In genomic region chr17:63942309-63942985, GRCh38 we compare ENCODE assay signal across 32 cellular contexts. TPM values are rescaled to one million over a fixed set of nuclear protein-coding genes. Genes with fewer than 3 reads are reported as not detected.
"Had no signal": no experiment of that assay in that cellular context is flagged by ENCODE, and none has a peak within 500 bp of the region (broad histone marks: within the 10 kb centered on the region; RNA-seq: fewer than 3 reads in every experiment).

No MANE protein-coding gene starts in this region.

- H3K27me3 ChIP-seq: adrenal gland, body of pancreas, cardiac muscle cell, neural progenitor cell, upper lobe of right lung had no signal

- H3K27ac ChIP-seq: adrenal gland, body of pancreas, cardiac muscle cell, gastroesophageal sphincter, neural progenitor cell, upper lobe of right lung had no signal

- H3K36me3 ChIP-seq: adrenal gland, cardiac muscle cell, gastroesophageal sphincter, neural progenitor cell, upper lobe of right lung had no signal

- H3K4me1 ChIP-seq: adrenal gland, body of pancreas, gastroesophageal sphincter had no signal

- H3K27ac Mint-ChIP-seq: activated CD4-positive, alpha-beta memory T cell treated with anti-CD3 and anti-CD28 coated beads, Interleukin-2, amount 10 ng/mL, durations not matched to agents 7 days and 5 days; activated CD4-positive, alpha-beta T cell treated with anti-CD3 and anti-CD28 coated beads, Interleukin-2, amount 10 ng/mL, durations not matched to agents 24 days and 14 days; activated naive CD8-positive, alpha-beta T cell; activated T-cell treated with anti-CD3 and anti-CD28 coated beads, Interleukin-2, amount 50 U/mL, for 24 hours; neural progenitor cell had no signal

- H3K4me3 Mint-ChIP-seq: activated CD4-positive, alpha-beta memory T cell treated with anti-CD3 and anti-CD28 coated beads, Interleukin-2, amount 10 ng/mL, durations not matched to agents 7 days and 5 days; activated CD4-positive, alpha-beta T cell treated with anti-CD3 and anti-CD28 coated beads, Interleukin-2, amount 10 ng/mL, durations not matched to agents 24 days and 14 days; activated naive CD8-positive, alpha-beta T cell; activated T-cell treated with anti-CD3 and anti-CD28 coated beads, Interleukin-2, amount 50 U/mL, for 24 hours; naive thymus-derived CD8-positive, alpha-beta T cell; neural progenitor cell; stimulated activated naive CD8-positive, alpha-beta T cell treated with anti-CD3 and anti-CD28 coated beads, Interleukin-15, amount 100 ng/mL, for 72 hours had no signal

- ATAC-seq: activated CD4-positive, CD25-positive, alpha-beta regulatory T cell treated with anti-CD3 and anti-CD28 coated beads, Interleukin-2, amount 50 U/mL, for 24 hours; body of pancreas; gastroesophageal sphincter; left colon; naive thymus-derived CD8-positive, alpha-beta T cell; right cardiac atrium; stimulated activated naive CD8-positive, alpha-beta T cell treated with anti-CD3 and anti-CD28 coated beads, Interleukin-15, amount 100 ng/mL, for 72 hours; upper lobe of right lung had no signal

- H3K9me3 ChIP-seq: adrenal gland, body of pancreas, gastroesophageal sphincter, upper lobe of right lung had no signal

- H3K9me3 Mint-ChIP-seq: activated CD4-positive, alpha-beta memory T cell treated with anti-CD3 and anti-CD28 coated beads, Interleukin-2, amount 10 ng/mL, durations not matched to agents 7 days and 5 days; activated CD4-positive, alpha-beta T cell treated with anti-CD3 and anti-CD28 coated beads, Interleukin-2, amount 10 ng/mL, durations not matched to agents 24 days and 14 days; activated T-cell treated with anti-CD3 and anti-CD28 coated beads, Interleukin-2, amount 50 U/mL, for 24 hours; naive thymus-derived CD8-positive, alpha-beta T cell; neural progenitor cell; stimulated activated naive CD8-positive, alpha-beta T cell treated with anti-CD3 and anti-CD28 coated beads, Interleukin-15, amount 100 ng/mL, for 72 hours had no signal

- DNase-seq: activated CD4-positive, alpha-beta memory T cell treated with anti-CD3 and anti-CD28 coated beads, Interleukin-2, amount 10 ng/mL, durations not matched to agents 7 days and 5 days; activated CD4-positive, alpha-beta T cell treated with anti-CD3 and anti-CD28 coated beads, Interleukin-2, amount 10 ng/mL, durations not matched to agents 24 days and 14 days; activated CD8-positive, alpha-beta memory T cell treated with anti-CD3 and anti-CD28 coated beads, Interleukin-2, amount 50 U/mL, for 48 hours; activated T-cell treated with anti-CD3 and anti-CD28 coated beads, Interleukin-2, amount 50 U/mL, for 24 hours; adrenal gland; aorta; body of pancreas; cerebellar nuclear complex; cortex of kidney; head of caudate nucleus; hippocampal formation; left colon; naive thymus-derived CD8-positive, alpha-beta T cell; posterior cingulate gyrus; stimulated activated CD4-positive, alpha-beta T cell treated with anti-CD3 and anti-CD28 coated beads, Interleukin-2, amount 100 ng/mL, for 48 hours; stimulated activated naive CD8-positive, alpha-beta T cell treated with anti-CD3 and anti-CD28 coated beads, Interleukin-15, amount 100 ng/mL, for 72 hours; substantia nigra; T-helper 1 cell; upper lobe of right lung had no signal

- H3K27me3 Mint-ChIP-seq: activated naive CD8-positive, alpha-beta T cell; activated T-cell treated with anti-CD3 and anti-CD28 coated beads, Interleukin-2, amount 50 U/mL, for 24 hours; stimulated activated naive CD8-positive, alpha-beta T cell treated with anti-CD3 and anti-CD28 coated beads, Interleukin-15, amount 100 ng/mL, for 72 hours had no signal

- H3K4me3 ChIP-seq: adrenal gland, body of pancreas, cardiac muscle cell, gastroesophageal sphincter, neural progenitor cell, upper lobe of right lung had no signal

- H3K36me3 Mint-ChIP-seq: activated naive CD8-positive, alpha-beta T cell; naive thymus-derived CD8-positive, alpha-beta T cell; neural progenitor cell had no signal

RNA-seq across cellular contexts. Expression of gene CD79B, which starts 10.3 kb away (rescaled TPM):
- total RNA-seq: body of pancreas, cardiac muscle cell, fibroblast of villous mesenchyme had no signal

RNA-seq across cellular contexts. Expression of gene GH1, which starts 23.8 kb away (rescaled TPM):
- total RNA-seq: activated CD4-positive, alpha-beta memory T cell treated with anti-CD3 and anti-CD28 coated beads, Interleukin-2, amount 10 ng/mL, durations not matched to agents 7 days and 5 days; activated CD4-positive, alpha-beta T cell treated with anti-CD3 and anti-CD28 coated beads, Interleukin-2, amount 10 ng/mL, durations not matched to agents 24 days and 14 days; adrenal gland; aorta; body of pancreas; cardiac muscle cell; endothelial cell of umbilical vein; fibroblast of lung; fibroblast of villous mesenchyme; gastroesophageal sphincter; left colon; lower leg skin; naive thymus-derived CD8-positive, alpha-beta T cell; omental fat pad; right cardiac atrium; upper lobe of right lung had no signal
- polyA plus RNA-seq: adrenal gland; aorta; cardiac muscle cell; endothelial cell of umbilical vein; esophagus; fibroblast of lung; keratinocyte; naive thymus-derived CD8-positive, alpha-beta T cell; right cardiac atrium had no signal

RNA-seq across cellular contexts. Expression of gene SCN4A, which starts 30.3 kb away (rescaled TPM):
- total RNA-seq: fibroblast of villous mesenchyme, upper lobe of right lung had no signal
- polyA plus RNA-seq: cardiac muscle cell; fibroblast of lung; keratinocyte; naive thymus-derived CD8-positive, alpha-beta T cell had no signal

RNA-seq across cellular contexts. Expression of gene CSHL1, which starts 31.4 kb away (rescaled TPM):
- total RNA-seq: activated CD4-positive, alpha-beta memory T cell treated with anti-CD3 and anti-CD28 coated beads, Interleukin-2, amount 10 ng/mL, durations not matched to agents 7 days and 5 days; activated CD4-positive, alpha-beta T cell treated with anti-CD3 and anti-CD28 coated beads, Interleukin-2, amount 10 ng/mL, durations not matched to agents 24 days and 14 days; adrenal gland; aorta; body of pancreas; cardiac muscle cell; endothelial cell of umbilical vein; fibroblast of lung; fibroblast of villous mesenchyme; gastroesophageal sphincter; left colon; lower leg skin; naive thymus-derived CD8-positive, alpha-beta T cell; omental fat pad; right cardiac atrium; upper lobe of right lung had no signal
- polyA plus RNA-seq: adrenal gland; aorta; cardiac muscle cell; endothelial cell of umbilical vein; esophagus; fibroblast of lung; keratinocyte; naive thymus-derived CD8-positive, alpha-beta T cell; right cardiac atrium had no signal

RNA-seq across cellular contexts. Expression of gene CSH1, which starts 46.1 kb away (rescaled TPM):
- total RNA-seq: activated CD4-positive, alpha-beta memory T cell treated with anti-CD3 and anti-CD28 coated beads, Interleukin-2, amount 10 ng/mL, durations not matched to agents 7 days and 5 days; activated CD4-positive, alpha-beta T cell treated with anti-CD3 and anti-CD28 coated beads, Interleukin-2, amount 10 ng/mL, durations not matched to agents 24 days and 14 days; adrenal gland; aorta; body of pancreas; cardiac muscle cell; endothelial cell of umbilical vein; fibroblast of lung; fibroblast of villous mesenchyme; gastroesophageal sphincter; left colon; lower leg skin; naive thymus-derived CD8-positive, alpha-beta T cell; omental fat pad; right cardiac atrium; upper lobe of right lung had no signal
- polyA plus RNA-seq: adrenal gland; aorta; cardiac muscle cell; endothelial cell of umbilical vein; esophagus; fibroblast of lung; keratinocyte; naive thymus-derived CD8-positive, alpha-beta T cell; right cardiac atrium had no signal
